Comparison of ENCODE assay signal across 29 cellular contexts in the genomic region with DNA sequence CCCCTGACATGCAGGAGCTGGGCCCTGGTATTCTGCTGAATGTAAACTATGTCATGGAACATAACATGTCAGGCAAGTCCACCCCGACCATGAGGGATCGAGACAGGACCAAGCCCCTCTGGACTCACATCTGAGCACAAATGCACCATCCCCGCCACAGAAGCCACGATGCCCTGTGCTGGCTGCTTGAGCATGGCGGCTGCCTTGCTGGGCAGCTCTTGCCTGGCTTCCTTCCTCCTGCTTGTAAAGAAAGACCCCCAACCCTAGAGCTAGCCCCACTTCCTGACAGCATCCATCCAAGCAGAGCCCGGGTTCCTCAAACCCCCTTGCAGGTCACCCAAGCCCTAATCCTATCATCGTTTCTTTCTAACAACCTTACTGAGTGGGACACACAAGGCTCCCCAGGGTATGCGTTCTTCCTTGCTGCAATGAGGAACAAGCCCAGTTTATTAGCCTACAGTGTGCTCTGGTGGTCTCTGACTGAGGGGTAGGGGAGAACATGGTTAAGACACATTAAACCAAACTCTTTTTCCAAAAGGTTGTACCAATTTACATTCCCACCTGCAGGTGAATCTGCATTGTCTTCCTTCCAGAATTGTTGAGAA. TPM values are rescaled to one million over a fixed set of nuclear protein-coding genes. Genes with fewer than 3 reads are reported as not detected.
DNase-seq lines count a peak whose midpoint lies in the region; ATAC-seq, FAIRE-seq and TF ChIP-seq lines count a peak whose summit lies in the region.
"Had no signal": no experiment of that assay in that cellular context is flagged by ENCODE, and none has a peak within 500 bp of the region (broad histone marks: within the 10 kb centered on the region; RNA-seq: fewer than 3 reads in every experiment).

No MANE protein-coding gene starts in this region.

- intact Hi-C loops in activated CD4-positive, alpha-beta T cell treated with anti-CD3 and anti-CD28 coated beads, Interleukin-2, amount 10 ng/mL, durations not matched to agents 24 days and 14 days (cut with micrococcal nuclease): no loop called here
- intact Hi-C loops in OCI-LY7 (cut with micrococcal nuclease; ENCODE audit: unreplicated experiment): no loop called here
- intact Hi-C loops in kidney (cut with DNase I): no loop called here
- intact Hi-C loops in mammary epithelial cell (cut with micrococcal nuclease): no loop called here

- peaks cover 40% of the 10 kb centered on the region; the same call in 1 of the 2 replicates for H3K79me2 ChIP-seq in OCI-LY7 (ENCODE audit: insufficient read depth, low read depth, low read length)
- H3K79me2 ChIP-seq in mammary epithelial cell (ENCODE audit: insufficient read depth, low read length): no peaks in the 10 kb centered on the region

- H3K36me3 ChIP-seq in OCI-LY7 (ENCODE audit: insufficient read depth, low read length) (peaks cover 62% of the 10 kb centered on the region), kidney (ENCODE audit: control insufficient read depth in 1 of 2, insufficient read depth in 2 of 2, low read length in 2 of 2) (no peaks in the 10 kb centered on the region), mammary epithelial cell (ENCODE audit: insufficient read depth, low read length) (no peaks in the 10 kb centered on the region)

- 88% methylated on average over 6 of the region's 8 CpGs for WGBS in mammary epithelial cell (ENCODE audit: low coverage, missing lambda C conversion rate)

- in situ Hi-C loops in mammary epithelial cell (cut with MboI; ENCODE audit: low sequenced_read_pairs in 2 of 2): no loop called here

- no peak overlapping the region for H3K4me3 Mint-ChIP-seq in activated CD4-positive, alpha-beta T cell treated with anti-CD3 and anti-CD28 coated beads, Interleukin-2, amount 10 ng/mL, durations not matched to agents 24 days and 14 days
- H3K4me3 Mint-ChIP-seq in stimulated activated effector memory CD8-positive, alpha-beta T cell treated with anti-CD3 and anti-CD28 coated beads, Interleukin-12 subunit alpha, Interleukin-12 subunit beta, amount 100 ng/mL, for 72 hours: no peak overlapping the region
- H3K4me3 Mint-ChIP-seq: CD8-positive, alpha-beta memory T cell; GM23338; H9 had no signal

- no peaks in the 10 kb centered on the region for H3K27me3 ChIP-seq in mammary epithelial cell (ENCODE audit: insufficient read depth, low read length)

- H2AFZ ChIP-seq in OCI-LY7 (ENCODE audit: low read length): no peak overlapping the region
- H2AFZ ChIP-seq in mammary epithelial cell (ENCODE audit: low read depth, low read length): no peak overlapping the region
- H2AFZ ChIP-seq: GM23338 had no signal

- no peaks in the 10 kb centered on the region for H3K9me3 Mint-ChIP-seq in activated CD4-positive, alpha-beta T cell treated with anti-CD3 and anti-CD28 coated beads, Interleukin-2, amount 10 ng/mL, durations not matched to agents 24 days and 14 days
- no peaks in the 10 kb centered on the region for H3K9me3 Mint-ChIP-seq in stimulated activated effector memory CD8-positive, alpha-beta T cell treated with anti-CD3 and anti-CD28 coated beads, Interleukin-12 subunit alpha, Interleukin-12 subunit beta, amount 100 ng/mL, for 72 hours
- H3K9me3 Mint-ChIP-seq: CD8-positive, alpha-beta memory T cell; GM23338; H9 had no signal

- no peak overlapping the region for H3K4me3 ChIP-seq in OCI-LY7 (ENCODE audit: low read depth, low read length, poor library complexity, severe bottlenecking)
- H3K4me3 ChIP-seq in kidney (ENCODE audit: low read length in 2 of 2): no peak overlapping the region
- H3K4me3 ChIP-seq in mammary epithelial cell (replicated peaks in 1 of 3; ENCODE audit: insufficient read depth in 1 of 3, low read depth in 2 of 3, low read length in 3 of 3): no peak overlapping the region
- H3K4me3 ChIP-seq: GM23338 had no signal

- no peak for FAIRE-seq in kidney (lab: Jason Lieb, UNC)
- FAIRE-seq: GM12891 had no signal

- peak; percentile 44 for DNase-seq in activated CD4-positive, alpha-beta T cell treated with anti-CD3 and anti-CD28 coated beads, Interleukin-2, amount 10 ng/mL, durations not matched to agents 24 days and 14 days
- DNase-seq in activated CD4-positive, alpha-beta T cell treated with anti-CD3 and anti-CD28 coated beads for 4 hours: no peak
- DNase-seq in OCI-LY7 (ENCODE audit: low spot score) (no peak), kidney (peak; percentile 38), mammary epithelial cell (no peak), SW480 (ENCODE audit: low spot score) (no peak)
- no peak for DNase-seq in stimulated activated effector memory CD8-positive, alpha-beta T cell treated with anti-CD3 and anti-CD28 coated beads, Interleukin-12 subunit alpha, Interleukin-12 subunit beta, amount 100 ng/mL, for 72 hours (ENCODE audit: low spot score in 2 of 2)
- no peak for DNase-seq in activated naive CD4-positive, alpha-beta T cell (lab: John Stamatoyannopoulos, UW)
- DNase-seq: ACHN; C1 segment of cervical spinal cord; CD8-positive, alpha-beta memory T cell; DMS 273 treated with DMSO at 0.1 percent for 48 hours; DMS79; GF-D8; H9; Kasumi-1; NCI-H1105; NCI-H146; NCI-H1930; NCI-H2107; NCI-H446; NCI-H524 treated with DMSO at 0.1 percent for 48 hours; NCI-H774; SHP77 treated with DMSO at 0.1 percent for 48 hours had no signal

- H4K20me1 ChIP-seq in OCI-LY7 (ENCODE audit: insufficient read depth, low read length) (no peaks in the 10 kb centered on the region), mammary epithelial cell (ENCODE audit: insufficient read depth, low read length) (no peaks in the 10 kb centered on the region)

- no peaks in the 10 kb centered on the region for H3K9me2 ChIP-seq in OCI-LY7 (ENCODE audit: insufficient read depth, low read length)

- H3K4me2 ChIP-seq in OCI-LY7 (ENCODE audit: low read length): peak overlapping the region; percentile 95; the same call in 1 of the 2 replicates
- H3K4me2 ChIP-seq in mammary epithelial cell (ENCODE audit: insufficient read depth, low read depth, low read length): no peak overlapping the region
- H3K4me2 ChIP-seq: GM23338 had no signal

- H3K27ac Mint-ChIP-seq in activated CD4-positive, alpha-beta T cell treated with anti-CD3 and anti-CD28 coated beads, Interleukin-2, amount 10 ng/mL, durations not matched to agents 24 days and 14 days: no peak overlapping the region
- peak overlapping the region; percentile 14 for H3K27ac Mint-ChIP-seq in stimulated activated effector memory CD8-positive, alpha-beta T cell treated with anti-CD3 and anti-CD28 coated beads, Interleukin-12 subunit alpha, Interleukin-12 subunit beta, amount 100 ng/mL, for 72 hours
- H3K27ac Mint-ChIP-seq: GM23338, H9 had no signal

- TF ChIP-seq CTCF in OCI-LY7 (conservative IDR thresholded peaks at IDR 0.05; ENCODE audit: low read length): no peak
- no peak for TF ChIP-seq CTCF in kidney (IDR thresholded peaks at IDR 0.05; ENCODE audit: borderline replicate concordance, extremely low read depth, insufficient read depth)
- TF ChIP-seq CTCF in mammary epithelial cell (conservative IDR thresholded peaks at IDR 0.05 in 1 of 2, IDR thresholded peaks at IDR 0.05 in 1 of 2; ENCODE audit: extremely low read depth in 1 of 2, insufficient read depth in 1 of 2, low read depth in 1 of 2, low read length in 2 of 2): no peak

- no peak for ATAC-seq in stimulated activated effector memory CD8-positive, alpha-beta T cell treated with anti-CD3 and anti-CD28 coated beads, Interleukin-12 subunit alpha, Interleukin-12 subunit beta, amount 100 ng/mL, for 72 hours
- ATAC-seq: GM23338, Panc1 had no signal

- peaks cover 28% of the 10 kb centered on the region for H3K4me1 Mint-ChIP-seq in activated CD4-positive, alpha-beta T cell treated with anti-CD3 and anti-CD28 coated beads, Interleukin-2, amount 10 ng/mL, durations not matched to agents 24 days and 14 days
- H3K4me1 Mint-ChIP-seq in stimulated activated effector memory CD8-positive, alpha-beta T cell treated with anti-CD3 and anti-CD28 coated beads, Interleukin-12 subunit alpha, Interleukin-12 subunit beta, amount 100 ng/mL, for 72 hours: peaks cover 34% of the 10 kb centered on the region

- H3K27ac ChIP-seq in OCI-LY7 (ENCODE audit: low read depth, low read length, poor library complexity, severe bottlenecking) (peak overlapping the region; percentile 51), kidney (ENCODE audit: low read depth in 2 of 2, low read length in 2 of 2) (no peak overlapping the region), mammary epithelial cell (ENCODE audit: insufficient read depth, low read depth, low read length) (no peak overlapping the region)
- H3K27ac ChIP-seq: 22Rv1, RWPE1 had no signal

- dilution Hi-C loops in mammary epithelial cell (cut with HindIII; ENCODE audit: low sequenced_read_pairs): no loop called here

- H3K36me3 Mint-ChIP-seq in activated CD4-positive, alpha-beta T cell treated with anti-CD3 and anti-CD28 coated beads, Interleukin-2, amount 10 ng/mL, durations not matched to agents 24 days and 14 days (ENCODE audit: low read depth): peaks cover 36% of the 10 kb centered on the region
- peaks cover 46% of the 10 kb centered on the region for H3K36me3 Mint-ChIP-seq in stimulated activated effector memory CD8-positive, alpha-beta T cell treated with anti-CD3 and anti-CD28 coated beads, Interleukin-12 subunit alpha, Interleukin-12 subunit beta, amount 100 ng/mL, for 72 hours

- no peaks in the 10 kb centered on the region for H3K27me3 Mint-ChIP-seq in activated CD4-positive, alpha-beta T cell treated with anti-CD3 and anti-CD28 coated beads, Interleukin-2, amount 10 ng/mL, durations not matched to agents 24 days and 14 days
- H3K27me3 Mint-ChIP-seq: CD8-positive, alpha-beta memory T cell had no signal

- H3K4me1 ChIP-seq in OCI-LY7 (ENCODE audit: insufficient read depth, low read length, poor library complexity, severe bottlenecking) (peaks cover 90% of the 10 kb centered on the region), kidney (ENCODE audit: control insufficient read depth in 1 of 2, insufficient read depth in 1 of 2, low read depth in 1 of 2, low read length in 2 of 2) (peaks cover 0 to 2% of the 10 kb centered on the region in 2 donors), mammary epithelial cell (ENCODE audit: insufficient read depth, low read length) (no peaks in the 10 kb centered on the region)

- CTCF ChIA-PET in OCI-LY7 (lab: Charles Lee; ENCODE audit: unreplicated experiment): no interaction called here
- CTCF ChIA-PET in mammary epithelial cell (lab: Charles Lee; ENCODE audit: low non-redundant PET): no interaction called here

- H3K9me3 ChIP-seq in OCI-LY7 (ENCODE audit: low read length) (no peaks in the 10 kb centered on the region), kidney (ENCODE audit: control insufficient read depth in 1 of 2, low read length in 2 of 2) (no peaks in the 10 kb centered on the region), mammary epithelial cell (replicated peaks; ENCODE audit: insufficient read depth, low read length) (no peaks in the 10 kb centered on the region)

- H3K9ac ChIP-seq in kidney (ENCODE audit: low read length in 2 of 2): no peak overlapping the region
- H3K9ac ChIP-seq in mammary epithelial cell (ENCODE audit: insufficient read depth, low read length): no peak overlapping the region

- BruUV-seq in OCI-LY7 (replicated peaks; lab: Mats Ljungman, UMichigan) (no TSS peak), mammary epithelial cell (replicated peaks; lab: Mats Ljungman, UMichigan) (no TSS peak)

- POLR2A ChIA-PET in OCI-LY7 (lab: Charles Lee): interaction anchor here (1.0 to 10.8 kb wide), 2 partner anchors 31 to 41 kb away, joined by 3 to 159 read pairs; a partner anchor contains a TSS

RNA-seq across cellular contexts. Expression of a gene that starts 26.6 kb away (rescaled TPM):
- total RNA-seq in activated CD4-positive, alpha-beta T cell treated with anti-CD3 and anti-CD28 coated beads, Interleukin-2, amount 10 ng/mL, durations not matched to agents 24 days and 14 days: 61.7 and 61.9 TPM in 2 replicates
- total RNA-seq in OCI-LY7 (2014; rRNA removed; shearing (Covaris generic)): 96.6 and 107 TPM in 2 replicates
- total RNA-seq in OCI-LY7 (2022): 309 and 363 TPM in 2 replicates
- total RNA-seq in kidney: 89.2 TPM
- polyA plus RNA-seq in kidney (ENCODE audit: insufficient read depth, low read depth, low replicate concordance): 34.8 TPM
- 10 to 100 TPM; 18.8 to 39.5 TPM for total RNA-seq in mammary epithelial cell
- polyA plus RNA-seq in mammary epithelial cell: 33.0 TPM
- 30.3 TPM for polyA minus RNA-seq in mammary epithelial cell

RNA-seq across cellular contexts. Expression of a gene that starts 39.7 kb away (rescaled TPM):
- total RNA-seq in activated CD4-positive, alpha-beta T cell treated with anti-CD3 and anti-CD28 coated beads, Interleukin-2, amount 10 ng/mL, durations not matched to agents 24 days and 14 days: 177 and 178 TPM in 2 replicates
- 265 and 266 TPM in 2 replicates for total RNA-seq in OCI-LY7 (2014; rRNA removed; shearing (Covaris generic))
- total RNA-seq in OCI-LY7 (2022) (314 and 327 TPM in 2 replicates), kidney (60.1 TPM), mammary epithelial cell (10 to 100 TPM; 81.6 to 83.9 TPM)
- polyA plus RNA-seq in kidney (ENCODE audit: insufficient read depth, low read depth, low replicate concordance) (59.7 TPM), mammary epithelial cell (136 TPM)
- polyA minus RNA-seq in mammary epithelial cell: 64.2 TPM

Comparison
In these comparisons a context has a peak if more than half of its experiments do, and no peak if none do; other contexts are left out.
1. DNase-seq: peak in activated CD4-positive, alpha-beta T cell treated with anti-CD3 and anti-CD28 coated beads, Interleukin-2, amount 10 ng/mL, durations not matched to agents 24 days and 14 days (single experiment) and kidney (single experiment); none in activated CD4-positive, alpha-beta T cell treated with anti-CD3 and anti-CD28 coated beads for 4 hours (0 of 2), OCI-LY7 (single experiment), stimulated activated effector memory CD8-positive, alpha-beta T cell treated with anti-CD3 and anti-CD28 coated beads, Interleukin-12 subunit alpha, Interleukin-12 subunit beta, amount 100 ng/mL, for 72 hours (0 of 2), activated naive CD4-positive, alpha-beta T cell (0 of 4), mammary epithelial cell (single experiment) and SW480 (single experiment).